ENCODE assay signal across 19 cellular contexts in genomic region chr5:12399868-12400267, GRCh38.
"Had no signal": no experiment of that assay in that cellular context is flagged by ENCODE, and none has a peak within 500 bp of the region (broad histone marks: within the 10 kb centered on the region; RNA-seq: fewer than 3 reads in every experiment).

No MANE protein-coding gene starts in this region.

- ATAC-seq: heart right ventricle, left cardiac atrium, right cardiac atrium, WTC11 had no signal

- H3K9ac ChIP-seq: parathyroid adenoma had no signal

- H3K4me1 ChIP-seq: adrenal gland, heart right ventricle, parathyroid adenoma, stomach, suprapubic skin, transverse colon had no signal

- H3K27me3 ChIP-seq: adrenal gland, heart right ventricle, stomach, suprapubic skin, transverse colon had no signal

- H3K27ac ChIP-seq: adrenal gland, coronary artery, epithelial cell of prostate, heart right ventricle, parathyroid adenoma, stomach, suprapubic skin, transverse colon had no signal

- H3K9me3 ChIP-seq: adrenal gland, stomach, suprapubic skin, transverse colon had no signal

- H3K36me3 ChIP-seq: adrenal gland, heart right ventricle, stomach, suprapubic skin, transverse colon had no signal

- H3K4me3 ChIP-seq: adrenal gland, coronary artery, heart right ventricle, stomach, suprapubic skin, transverse colon had no signal

- H2AFZ ChIP-seq: parathyroid adenoma had no signal

- DNase-seq: activated T-cell treated with anti-CD3 and anti-CD28 coated beads, Interleukin-2, amount 50 U/mL, for 1 hour; adrenal gland; cerebellar nuclear complex; endodermal cell; heart right ventricle; islet precursor cell; left cardiac atrium; naive B cell; nucleus accumbens; right cardiac atrium; stimulated activated CD4-positive, alpha-beta T cell treated with anti-CD3 and anti-CD28 coated beads, Interleukin-1b, Interleukin-23, amount 100 ng/mL, for 48 hours; stomach; T1000; transverse colon had no signal

- H3K79me2 ChIP-seq: parathyroid adenoma had no signal
